8 cellular contexts compared by ENCODE assay signal in the genomic region with DNA sequence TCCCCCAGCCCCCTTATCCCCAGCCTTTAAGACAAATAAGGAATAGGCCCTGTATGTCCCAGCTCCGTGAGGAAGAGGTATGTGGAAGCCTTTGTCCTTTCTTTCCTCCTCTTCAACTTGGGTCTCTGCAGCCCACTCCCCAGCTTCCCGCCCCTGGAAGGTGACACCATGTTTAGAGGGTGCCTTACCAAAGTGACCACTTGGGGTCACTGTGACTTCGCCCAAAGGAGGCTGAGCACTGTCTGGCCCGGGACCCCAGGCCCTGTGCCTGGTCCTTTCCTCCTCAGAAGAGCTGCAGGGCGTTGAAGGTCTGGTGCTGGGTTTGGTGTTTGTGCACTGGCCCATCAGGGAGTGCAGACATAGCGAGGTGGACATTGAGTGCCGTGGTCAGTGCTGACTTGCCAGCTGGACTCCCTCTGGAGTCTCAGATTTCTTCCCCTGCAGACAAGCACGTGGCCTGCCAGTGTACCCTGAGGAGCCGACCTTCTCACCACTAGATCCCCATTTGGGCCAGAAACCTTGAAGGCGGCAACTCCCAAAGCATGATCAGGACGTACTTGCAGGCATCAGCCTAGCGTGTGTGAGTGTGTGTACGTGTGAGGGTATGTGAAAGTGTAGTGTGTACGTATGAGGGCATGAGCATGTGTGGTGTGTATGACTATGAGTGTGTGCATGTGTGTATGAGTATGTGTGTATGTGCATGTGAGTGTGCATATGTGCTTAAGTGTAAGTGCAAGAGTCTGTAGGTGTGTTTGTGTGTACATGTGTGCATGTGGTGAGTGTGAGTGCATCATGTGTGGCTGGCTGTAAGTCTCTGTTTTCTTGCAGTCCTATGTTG.
DNase-seq lines count a peak whose midpoint lies in the region; ATAC-seq and TF ChIP-seq lines count a peak whose summit lies in the region.

No MANE protein-coding gene starts in this region.

- no peak overlapping the region for H3K27ac Mint-ChIP-seq in T-helper 17 cell

- peaks cover 64% of the 10 kb centered on the region for H3K27me3 Mint-ChIP-seq in T-helper 17 cell

- ATAC-seq in HG02870 (IDR thresholded peaks at IDR 0.05; ENCODE audit: unreplicated experiment) (peak; percentile 51), T-helper 17 cell (no peak), GM21619 (IDR thresholded peaks at IDR 0.05; ENCODE audit: unreplicated experiment) (no peak)

- peaks cover 4% of the 10 kb centered on the region for H3K36me3 Mint-ChIP-seq in T-helper 17 cell (ENCODE audit: low read depth)

- H3K9me3 ChIP-seq in T-helper 17 cell (ENCODE audit: control insufficient read depth, low read length, poor library complexity, severe bottlenecking), result no peaks in the 10 kb centered on the region

- H3K4me3 ChIP-seq in retinal pigment epithelial cell (ENCODE audit: low read length), result no peak overlapping the region

- DNase-seq in activated T-cell treated with anti-CD3 and anti-CD28 coated beads for 48 hours (ENCODE audit: low read depth) (peak; percentile 3), activated T-cell treated with anti-CD3 and anti-CD28 coated beads for 4 hours (no peak), T-helper 17 cell (no peak), germinal center (ENCODE audit: low spot score) (peak; percentile 34), retinal pigment epithelial cell (ENCODE audit: low read depth) (no peak)
- no peak for DNase-seq in stimulated activated naive CD4-positive, alpha-beta T cell (lab: John Stamatoyannopoulos, UW)

- peak overlapping the region; percentile 12 for H3K4me3 Mint-ChIP-seq in T-helper 17 cell

- TF ChIP-seq CTCF in retinal pigment epithelial cell (conservative IDR thresholded peaks at IDR 0.05; ENCODE audit: low read depth, low read length), result peak; percentile 77

- H3K4me1 Mint-ChIP-seq in T-helper 17 cell, result peaks cover 2% of the 10 kb centered on the region

Comparison
In these comparisons a context has a peak if more than half of its experiments do, and no peak if none do; other contexts are left out.
1. DNase-seq: peak in activated T-cell treated with anti-CD3 and anti-CD28 coated beads for 48 hours (single experiment) and germinal center (single experiment); none in activated T-cell treated with anti-CD3 and anti-CD28 coated beads for 4 hours (single experiment), T-helper 17 cell (0 of 3), retinal pigment epithelial cell (single experiment) and stimulated activated naive CD4-positive, alpha-beta T cell (0 of 6).